In genomic region chr2:54030814-54031213, GRCh38 we compare ENCODE assay signal across 17 cellular contexts.
"Had no signal": no experiment of that assay in that cellular context is flagged by ENCODE, and none has a peak within 500 bp of the region (broad histone marks: within the 10 kb centered on the region; RNA-seq: fewer than 3 reads in every experiment).

No MANE protein-coding gene starts in this region.

- H3K36me3 ChIP-seq: heart right ventricle, left ventricle myocardium inferior had no signal

- ATAC-seq: stimulated activated naive B cell treated with anti-CD40 and anti-IgM and Interleukin-4, amounts not matched to agents 10 μg/mL and 1 μg/mL and 100 μg/mL, for 72 hours; stimulated activated naive CD8-positive, alpha-beta T cell treated with anti-CD3 and anti-CD28 coated beads, Interleukin-15, amount 100 ng/mL, for 72 hours had no signal

- DNase-seq: central memory CD4-positive, alpha-beta T cell; effector CD4-positive, alpha-beta T cell; endodermal cell; heart right ventricle; left ventricle myocardium inferior; mesenchymal stem cell; naive B cell; stimulated activated CD4-positive, alpha-beta T cell treated with anti-CD3 and anti-CD28 coated beads, Interleukin-15, amount 100 ng/mL, for 24 hours; stimulated activated CD4-positive, alpha-beta T cell treated with anti-CD3 and anti-CD28 coated beads, Interleukin-1b, Interleukin-23, amount 100 ng/mL, for 48 hours; stimulated activated CD4-positive, alpha-beta T cell treated with anti-CD3 and anti-CD28 coated beads, Interleukin-4, amount 100 ng/mL, for 24 hours; stimulated activated naive B cell treated with anti-CD40 and anti-IgM and Interleukin-4, amounts not matched to agents 10 μg/mL and 1 μg/mL and 100 μg/mL, for 72 hours; stimulated activated naive CD8-positive, alpha-beta T cell treated with anti-CD3 and anti-CD28 coated beads, Interleukin-15, amount 100 ng/mL, for 72 hours; substantia nigra; trophoblast cell had no signal

- H3K4me3 ChIP-seq: coronary artery, heart right ventricle, left ventricle myocardium inferior, lung had no signal

- H3K27ac ChIP-seq: coronary artery had no signal

- H3K79me2 ChIP-seq: parathyroid adenoma had no signal

- H3K27me3 ChIP-seq: heart right ventricle had no signal
